ENCODE assay signal across 8 cellular contexts in the genomic region with DNA sequence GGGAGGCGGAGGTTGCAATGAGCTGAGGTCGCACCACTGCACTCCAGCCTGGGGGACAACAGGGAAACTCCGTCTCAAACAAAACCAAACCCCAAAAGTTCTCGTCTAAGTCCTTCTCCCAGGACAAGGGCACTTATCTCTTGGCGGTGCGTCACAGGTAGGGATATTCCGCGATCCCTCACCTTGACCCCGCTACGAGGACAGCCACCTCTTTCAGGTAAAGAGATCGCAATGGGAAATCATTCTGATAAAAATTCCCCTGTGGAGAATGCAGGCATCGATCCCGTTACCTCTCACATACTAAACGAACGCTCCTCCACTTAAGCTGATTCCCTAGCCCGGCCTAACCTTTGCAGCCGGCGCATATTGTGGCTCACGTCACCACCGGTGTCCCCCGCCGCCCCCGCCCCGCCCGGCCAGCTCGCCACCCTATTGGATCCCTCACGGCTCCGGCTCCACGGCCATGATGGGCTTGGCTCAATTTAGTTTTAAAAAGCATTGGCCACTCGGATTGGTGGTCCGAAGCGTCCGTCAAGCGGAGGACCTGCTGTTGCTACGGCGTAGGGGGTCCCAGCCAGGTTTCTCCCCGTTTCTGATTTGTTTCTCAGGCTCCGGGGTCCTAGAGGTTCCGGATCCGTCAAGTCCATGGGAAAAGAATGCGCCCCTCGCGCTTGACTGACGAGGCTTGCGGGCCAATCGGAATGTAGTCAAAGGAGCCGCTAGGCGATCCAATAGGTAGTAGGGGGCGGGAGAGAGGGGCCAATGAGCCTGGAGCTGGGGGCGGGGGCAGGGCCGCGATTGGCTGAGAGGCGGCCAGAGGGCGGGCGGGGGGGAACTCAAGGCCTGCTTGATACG. TPM values are rescaled to one million over a fixed set of nuclear protein-coding genes. Genes with fewer than 3 reads are reported as not detected.
DNase-seq lines count a peak whose midpoint lies in the region; ATAC-seq and TF ChIP-seq lines count a peak whose summit lies in the region.

No MANE protein-coding gene starts in this region.

- peaks cover 41% of the 10 kb centered on the region for H4K20me1 ChIP-seq in hepatocyte (ENCODE audit: insufficient read depth, poor library complexity, severe bottlenecking)

- TF ChIP-seq POLR2A in vagina (IDR thresholded peaks at IDR 0.05), result no peak

- no peaks in the 10 kb centered on the region for H3K9me2 ChIP-seq in hepatocyte (replicated peaks; ENCODE audit: insufficient read depth)

- H3K4me2 ChIP-seq in hepatocyte, result peak overlapping the region; percentile 70

- H3K27me3 ChIP-seq in hepatocyte, result no peaks in the 10 kb centered on the region
- no peaks in the 10 kb centered on the region for H3K27me3 ChIP-seq in rectal smooth muscle tissue (ENCODE audit: control insufficient read depth, insufficient read depth, low read length)
- H3K27me3 ChIP-seq in vagina, result no peaks in the 10 kb centered on the region

- H3K4me1 ChIP-seq in hepatocyte (ENCODE audit: insufficient read depth) (peaks cover 18% of the 10 kb centered on the region), rectal smooth muscle tissue (ENCODE audit: control insufficient read depth, insufficient read depth, low read length) (peaks cover 21% of the 10 kb centered on the region), vagina (peaks cover 37% of the 10 kb centered on the region)

- H3K9ac ChIP-seq in rectal smooth muscle tissue (ENCODE audit: low read length), result peak overlapping the region; percentile 38

- H3K4me3 ChIP-seq in hepatocyte (peak overlapping the region; percentile 9), rectal smooth muscle tissue (ENCODE audit: low read length) (peak overlapping the region; percentile 87), vagina (peak overlapping the region; percentile 86 to 98)

- H3K27ac ChIP-seq in hepatocyte (peak overlapping the region; percentile 91), rectal smooth muscle tissue (ENCODE audit: low read depth, low read length) (peak overlapping the region; percentile 95), vagina (peak overlapping the region; percentile 98)

- H3K9me3 ChIP-seq in hepatocyte (ENCODE audit: low read depth), result no peaks in the 10 kb centered on the region
- no peaks in the 10 kb centered on the region for H3K9me3 ChIP-seq in vagina

- intact Hi-C loops in vagina (cut with DNase I), result no loop called here

- ATAC-seq in GM18508 (IDR thresholded peaks at IDR 0.05; ENCODE audit: insufficient read depth, unreplicated experiment), result peak; percentile 63
- peak; percentile 82 for ATAC-seq in HG03025 (IDR thresholded peaks at IDR 0.05; ENCODE audit: low FRiP score, unreplicated experiment)

- H3K36me3 ChIP-seq in hepatocyte (replicated peaks; ENCODE audit: insufficient read depth, low read depth), result no peaks in the 10 kb centered on the region
- H3K36me3 ChIP-seq in rectal smooth muscle tissue (ENCODE audit: control insufficient read depth, insufficient read depth, low read length), result no peaks in the 10 kb centered on the region
- no peaks in the 10 kb centered on the region for H3K36me3 ChIP-seq in vagina

- peak; percentile 94 for DNase-seq in NCI-H2029 treated with DMSO at 0.1 percent for 48 hours (lab: John Stamatoyannopoulos, UW)
- peak; percentile 98 for DNase-seq in T-helper 9 cell
- DNase-seq in astrocyte of the hippocampus (ENCODE audit: low read depth, low spot score), result peak; percentile 99
- DNase-seq in hepatocyte (ENCODE audit: low spot score), result peak; percentile 99
- DNase-seq in vagina (ENCODE audit: extremely low spot score in 2 of 2), result peak in 1 of 2 donors; percentile 100

- no peak overlapping the region for H2AFZ ChIP-seq in hepatocyte

- 4% methylated on average over 49 of the region's 56 CpGs for WGBS in hepatocyte (ENCODE audit: low lambda C conversion rate, missing lambda C conversion rate)

- peaks cover 41% of the 10 kb centered on the region for H3K79me2 ChIP-seq in hepatocyte

- TF ChIP-seq CTCF in hepatocyte (IDR thresholded peaks at IDR 0.05; ENCODE audit: poor library complexity), result no peak
- no peak for TF ChIP-seq CTCF in vagina (IDR thresholded peaks at IDR 0.05)

RNA-seq across cellular contexts. Expression of a gene that starts 0.4 kb away (rescaled TPM):
- total RNA-seq in hepatocyte (108 and 126 TPM in 2 replicates), vagina (121 TPM)
- polyA plus RNA-seq in hepatocyte, result 31.5 and 57.3 TPM in 2 replicates

Comparison
In these comparisons a context has a peak if more than half of its experiments do, and no peak if none do; other contexts are left out.
1. H3K4me3 ChIP-seq: peak in every context shown above with its lines; median percentile 92 in vagina; 87 in rectal smooth muscle tissue; 9 in hepatocyte.